ENCODE assay signal across 26 cellular contexts in genomic region chr7:155789001-155789725, GRCh38. TPM values are rescaled to one million over a fixed set of nuclear protein-coding genes. Genes with fewer than 3 reads are reported as not detected.
DNase-seq lines count a peak whose midpoint lies in the region; ATAC-seq and TF ChIP-seq lines count a peak whose summit lies in the region.
"Had no signal": no experiment of that assay in that cellular context is flagged by ENCODE, and none has a peak within 500 bp of the region (broad histone marks: within the 10 kb centered on the region; RNA-seq: fewer than 3 reads in every experiment).

No MANE protein-coding gene starts in this region.

- H3K9me3 Mint-ChIP-seq in type B pancreatic cell: no peaks in the 10 kb centered on the region
- H3K9me3 Mint-ChIP-seq in Calu3 (ENCODE audit: low read depth, unreplicated experiment): no peaks in the 10 kb centered on the region
- H3K9me3 Mint-ChIP-seq: activated naive CD4-positive, alpha-beta T cell treated with anti-CD3 and anti-CD28 coated beads, Interleukin-2, amount 50 U/mL, for 72 hours; dendritic cell treated with granulocyte-macrophage colony-stimulating factor and Interleukin-4, amounts not matched to agents 40 ng/mL and 50 ng/mL, for 4 days; memory B cell had no signal

- H3K4me1 Mint-ChIP-seq in type B pancreatic cell (ENCODE audit: unreplicated experiment) (peaks cover 5% of the 10 kb centered on the region), Calu3 (ENCODE audit: low read depth, unreplicated experiment) (no peaks in the 10 kb centered on the region)

- peaks cover 7% of the 10 kb centered on the region for H3K4me1 ChIP-seq in RWPE2 (ENCODE audit: insufficient read depth, poor library complexity, severe bottlenecking)
- H3K4me1 ChIP-seq: BE2C, pancreas had no signal

- H3K36me3 ChIP-seq in RWPE2 (ENCODE audit: low read depth): no peaks in the 10 kb centered on the region
- H3K36me3 ChIP-seq: BE2C, cardiac muscle cell, pancreas had no signal

- no peaks in the 10 kb centered on the region for H3K27me3 ChIP-seq in RWPE2 (ENCODE audit: insufficient read depth, poor library complexity, severe bottlenecking)
- H3K27me3 ChIP-seq: pancreas had no signal

- DNase-seq in activated effector memory CD4-positive, alpha-beta T cell treated with anti-CD3 and anti-CD28 coated beads, Interleukin-2, amount 50 U/mL, for 16 hours: peak; percentile 60
- DNase-seq in activated effector memory CD4-positive, alpha-beta T cell treated with Interleukin-2 at 50 U/mL for 16 hours: no peak
- DNase-seq in RWPE2 (ENCODE audit: low spot score) (no peak), midbrain (lab: John Stamatoyannopoulos, UW) (peak; percentile 11), type B pancreatic cell (ENCODE audit: extremely low spot score, unreplicated experiment) (no peak), Calu3 (no peak)
- DNase-seq: activated CD4-positive, alpha-beta T cell treated with anti-CD3 and anti-CD28 coated beads, Interleukin-2, amount 50 U/mL, for 48 hours; activated CD8-positive, alpha-beta memory T cell treated with anti-CD3 and anti-CD28 coated beads, Interleukin-2, amount 50 U/mL, for 4 hours; BE2C; COR-L47; NCI-H1105; NCI-H2081; NCI-H446 treated with DMSO at 0.1 percent for 48 hours; OCI-M1; pancreas; SHP77 treated with DMSO at 0.1 percent for 48 hours; stimulated activated CD4-positive, alpha-beta T cell treated with anti-CD3 and anti-CD28 coated beads, Interleukin-15, amount 100 ng/mL, for 24 hours; stomach; tibial artery had no signal

- BruUV-seq in Calu3 (replicated peaks; lab: Mats Ljungman, UMichigan): no TSS peak

- CTCF ChIA-PET in Calu3 (lab: Charles Lee): no interaction called here

- ATAC-seq in RWPE2 (ENCODE audit: low read depth) (peak; percentile 43), GM21447 (IDR thresholded peaks at IDR 0.05; ENCODE audit: unreplicated experiment) (no peak), HG03045 (IDR thresholded peaks at IDR 0.05; ENCODE audit: unreplicated experiment) (no peak)
- ATAC-seq: activated naive CD4-positive, alpha-beta T cell treated with anti-CD3 and anti-CD28 coated beads, Interleukin-2, amount 50 U/mL, for 72 hours; pancreas; right cardiac atrium had no signal

- H3K27ac Mint-ChIP-seq in type B pancreatic cell (no peak overlapping the region), Calu3 (ENCODE audit: unreplicated experiment) (no peak overlapping the region)
- H3K27ac Mint-ChIP-seq: activated naive CD4-positive, alpha-beta T cell treated with anti-CD3 and anti-CD28 coated beads, Interleukin-2, amount 50 U/mL, for 72 hours; dendritic cell treated with granulocyte-macrophage colony-stimulating factor and Interleukin-4, amounts not matched to agents 40 ng/mL and 50 ng/mL, for 4 days; memory B cell had no signal

- H3K4me3 ChIP-seq in RWPE2 (ENCODE audit: severe bottlenecking): no peak overlapping the region
- H3K4me3 ChIP-seq: cardiac muscle cell, pancreas, stomach, tibial artery had no signal

- no peak overlapping the region for H3K27ac ChIP-seq in RWPE2 (ENCODE audit: poor library complexity, severe bottlenecking)
- H3K27ac ChIP-seq: cardiac muscle cell, pancreas, stomach, tibial artery had no signal

- H3K4me3 Mint-ChIP-seq in type B pancreatic cell: peak overlapping the region; percentile 58
- no peak overlapping the region for H3K4me3 Mint-ChIP-seq in Calu3 (ENCODE audit: low read depth, unreplicated experiment)
- H3K4me3 Mint-ChIP-seq: dendritic cell treated with granulocyte-macrophage colony-stimulating factor and Interleukin-4, amounts not matched to agents 40 ng/mL and 50 ng/mL, for 4 days; memory B cell had no signal

- H3K36me3 Mint-ChIP-seq in type B pancreatic cell (peaks cover 8% of the 10 kb centered on the region), Calu3 (ENCODE audit: insufficient read depth, unreplicated experiment) (peaks cover 12% of the 10 kb centered on the region)

- intact Hi-C loops in Calu3 (cut with micrococcal nuclease; ENCODE audit: unreplicated experiment): no loop called here

- H3K27me3 Mint-ChIP-seq in type B pancreatic cell: peaks cover 23% of the 10 kb centered on the region
- H3K27me3 Mint-ChIP-seq in Calu3 (ENCODE audit: unreplicated experiment): peaks cover 13% of the 10 kb centered on the region

- TF ChIP-seq CTCF in RWPE2 (IDR thresholded peaks at IDR 0.05; ENCODE audit: poor library complexity, severe bottlenecking): no peak
- no peak for TF ChIP-seq CTCF in type B pancreatic cell (conservative IDR thresholded peaks at IDR 0.05)
- no peak for TF ChIP-seq CTCF in Calu3 (IDR thresholded peaks at IDR 0.05; ENCODE audit: unreplicated experiment)

- no peaks in the 10 kb centered on the region for H3K9me3 ChIP-seq in RWPE2 (ENCODE audit: severe bottlenecking)
- H3K9me3 ChIP-seq: BE2C, pancreas, stomach, tibial artery had no signal

RNA-seq across cellular contexts. Expression of gene SHH, which starts 23.1 kb away (rescaled TPM):
- 24.9 and 28.3 TPM in 2 replicates for total RNA-seq in type B pancreatic cell (ENCODE audit: low replicate concordance)
- 0.66 and 1.1 TPM in 2 replicates for total RNA-seq in Calu3 (2022)
- total RNA-seq: activated naive CD4-positive, alpha-beta T cell treated with anti-CD3 and anti-CD28 coated beads, Interleukin-2, amount 50 U/mL, for 72 hours; cardiac muscle cell; right cardiac atrium had no signal

Comparison
In these comparisons a context has a peak if more than half of its experiments do, and no peak if none do; other contexts are left out.
1. DNase-seq: peak in activated effector memory CD4-positive, alpha-beta T cell treated with anti-CD3 and anti-CD28 coated beads, Interleukin-2, amount 50 U/mL, for 16 hours (single experiment) and midbrain (single experiment); none in activated effector memory CD4-positive, alpha-beta T cell treated with Interleukin-2 at 50 U/mL for 16 hours (single experiment), RWPE2 (single experiment), type B pancreatic cell (single experiment) and Calu3 (single experiment).
2. RNA of gene SHH, which starts 23.1 kb away (total RNA-seq): 24.9 to 28.3 TPM in type B pancreatic cell; 0.66 to 1.1 TPM in Calu3; every median in the first group is over 10 times any median in the second.